In the genomic region with DNA sequence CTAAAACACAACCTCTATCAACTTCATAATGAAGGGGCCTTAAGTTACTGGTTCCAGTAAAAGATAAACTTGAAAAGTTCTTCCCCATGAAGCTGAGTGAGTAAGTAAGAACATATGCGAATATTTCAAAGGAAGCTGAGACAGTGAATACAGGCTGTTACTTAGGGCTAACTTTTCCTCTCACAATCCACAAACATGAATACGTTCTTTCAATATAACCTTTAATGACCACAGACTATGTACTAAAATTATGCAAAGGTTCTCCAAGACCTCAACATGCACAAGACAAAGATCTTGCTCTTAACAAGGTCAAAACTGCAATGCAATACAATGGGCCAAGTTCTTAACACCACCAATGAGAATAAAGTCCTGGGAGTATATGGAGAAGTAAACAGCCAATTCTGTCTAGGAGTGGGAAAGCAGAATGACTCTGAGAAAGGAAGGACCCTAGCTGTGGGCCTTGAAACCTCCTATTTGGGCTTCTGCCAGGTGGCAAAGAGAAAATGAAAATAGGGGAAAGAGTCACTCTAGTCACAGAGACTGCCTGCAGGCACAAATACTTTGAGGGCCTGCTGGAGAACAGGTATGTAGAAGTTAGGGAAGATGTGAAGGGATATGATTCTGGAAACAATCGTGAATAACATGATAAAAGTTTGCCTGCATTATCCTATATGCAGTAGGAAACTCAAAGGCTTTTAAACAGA, we compare ENCODE assay signal across 8 cellular contexts. TPM values are rescaled to one million over a fixed set of nuclear protein-coding genes. Genes with fewer than 3 reads are reported as not detected.
DNase-seq lines count a peak whose midpoint lies in the region; ATAC-seq and TF ChIP-seq lines count a peak whose summit lies in the region.

No MANE protein-coding gene starts in this region.

- CTCF ChIA-PET in activated CD8-positive, alpha-beta T cell treated with anti-CD3 and anti-CD28 coated beads, Interleukin-2, amount 10 ng/mL, durations not matched to agents 7 days and 5 days (lab: Charles Lee): interaction anchor here (1.1 to 1.8 kb wide), 3 partner anchors 12 to 36 kb away, joined by 3 to 6 read pairs (median 4); no protein-coding TSS in a partner anchor

- no peak overlapping the region for H3K27ac Mint-ChIP-seq in stimulated activated naive CD8-positive, alpha-beta T cell treated with anti-CD3 and anti-CD28 coated beads, Interleukin-15, amount 100 ng/mL, for 72 hours
- no peak overlapping the region for H3K27ac Mint-ChIP-seq in activated CD8-positive, alpha-beta T cell treated with anti-CD3 and anti-CD28 coated beads, Interleukin-2, amount 10 ng/mL, durations not matched to agents 7 days and 5 days

- peaks cover 48% of the 10 kb centered on the region for H3K4me1 Mint-ChIP-seq in stimulated activated naive CD8-positive, alpha-beta T cell treated with anti-CD3 and anti-CD28 coated beads, Interleukin-15, amount 100 ng/mL, for 72 hours
- peaks cover 34% of the 10 kb centered on the region for H3K4me1 Mint-ChIP-seq in activated CD8-positive, alpha-beta T cell treated with anti-CD3 and anti-CD28 coated beads, Interleukin-2, amount 10 ng/mL, durations not matched to agents 7 days and 5 days (ENCODE audit: low read depth)

- no peak for TF ChIP-seq POLR2A in lower leg skin (IDR thresholded peaks at IDR 0.05)

- no peak for TF ChIP-seq CTCF in lower leg skin (IDR thresholded peaks at IDR 0.05)

- POLR2A ChIA-PET in activated CD8-positive, alpha-beta T cell treated with anti-CD3 and anti-CD28 coated beads, Interleukin-2, amount 10 ng/mL, durations not matched to agents 7 days and 5 days (lab: Charles Lee): no interaction called here

- peaks cover 7 to 16% of the 10 kb centered on the region in 2 donors for H3K9me3 Mint-ChIP-seq in stimulated activated naive CD8-positive, alpha-beta T cell treated with anti-CD3 and anti-CD28 coated beads, Interleukin-15, amount 100 ng/mL, for 72 hours
- peaks cover 11% of the 10 kb centered on the region for H3K9me3 Mint-ChIP-seq in activated CD8-positive, alpha-beta T cell treated with anti-CD3 and anti-CD28 coated beads, Interleukin-2, amount 10 ng/mL, durations not matched to agents 7 days and 5 days (ENCODE audit: insufficient read depth)

- no peaks in the 10 kb centered on the region for H3K27me3 Mint-ChIP-seq in stimulated activated naive CD8-positive, alpha-beta T cell treated with anti-CD3 and anti-CD28 coated beads, Interleukin-15, amount 100 ng/mL, for 72 hours
- H3K27me3 Mint-ChIP-seq in activated CD8-positive, alpha-beta T cell treated with anti-CD3 and anti-CD28 coated beads, Interleukin-2, amount 10 ng/mL, durations not matched to agents 7 days and 5 days (ENCODE audit: low read depth): no peaks in the 10 kb centered on the region

- intact Hi-C loops in lower leg skin (cut with DNase I; ENCODE audit: low total_unique reads): no loop called here

- peaks cover 51% of the 10 kb centered on the region for H3K36me3 Mint-ChIP-seq in activated CD8-positive, alpha-beta T cell treated with anti-CD3 and anti-CD28 coated beads, Interleukin-2, amount 10 ng/mL, durations not matched to agents 7 days and 5 days (ENCODE audit: low read depth)

- ATAC-seq in stimulated activated naive CD8-positive, alpha-beta T cell treated with anti-CD3 and anti-CD28 coated beads, Interleukin-15, Interleukin-2, amounts not matched to agents 100 U/mL and 50 U/mL, for 24 hours: peak; percentile 19
- ATAC-seq in stimulated activated naive CD8-positive, alpha-beta T cell treated with anti-CD3 and anti-CD28 coated beads, Interleukin-15, amount 100 ng/mL, for 72 hours: no peak
- ATAC-seq in HG03045 (IDR thresholded peaks at IDR 0.05; ENCODE audit: unreplicated experiment): peak; percentile 77
- peak; percentile 44 for ATAC-seq in activated CD8-positive, alpha-beta T cell treated with anti-CD3 and anti-CD28 coated beads, Interleukin-2, amount 10 ng/mL, durations not matched to agents 7 days and 5 days

- 45 to 60% methylated on average over 3 of the region's 3 CpGs for WGBS in lower leg skin, 2 donors

- no peak overlapping the region for H3K4me3 ChIP-seq in lower leg skin (ENCODE audit: low read depth, poor library complexity, severe bottlenecking)

- H3K4me3 Mint-ChIP-seq in stimulated activated naive CD8-positive, alpha-beta T cell treated with anti-CD3 and anti-CD28 coated beads, Interleukin-15, amount 100 ng/mL, for 72 hours: peak overlapping the region in 1 of 2 donors; percentile 6
- no peak overlapping the region for H3K4me3 Mint-ChIP-seq in activated CD8-positive, alpha-beta T cell treated with anti-CD3 and anti-CD28 coated beads, Interleukin-2, amount 10 ng/mL, durations not matched to agents 7 days and 5 days

- no peak for DNase-seq in stimulated activated naive CD8-positive, alpha-beta T cell treated with anti-CD3 and anti-CD28 coated beads, Interleukin-15, Interleukin-2, amounts not matched to agents 100 U/mL and 50 U/mL, for 24 hours
- DNase-seq in stimulated activated naive CD8-positive, alpha-beta T cell treated with anti-CD3 and anti-CD28 coated beads, Interleukin-15, amount 100 ng/mL, for 72 hours: no peak
- no peak for DNase-seq in activated CD8-positive, alpha-beta T cell treated with anti-CD3 and anti-CD28 coated beads, Interleukin-2, amount 10 ng/mL, durations not matched to agents 7 days and 5 days
- no peak for DNase-seq in activated CD4-positive, CD25-positive, alpha-beta regulatory T cell treated with anti-CD3 and anti-CD28 coated beads, Interleukin-2, amount 50 U/mL, for 72 hours
- no peak for DNase-seq in NCI-H146 treated with DMSO at 0.1 percent for 48 hours (lab: John Stamatoyannopoulos, UW; ENCODE audit: unreplicated experiment)
- DNase-seq in kidney glomerular epithelial cell (lab: John Stamatoyannopoulos, UW): no peak
- DNase-seq in lower leg skin (ENCODE audit: low spot score in 2 of 2): no peak

RNA-seq across cellular contexts. Expression of a gene that starts 43.7 kb away (rescaled TPM):
- total RNA-seq in activated CD8-positive, alpha-beta T cell treated with anti-CD3 and anti-CD28 coated beads, Interleukin-2, amount 10 ng/mL, durations not matched to agents 7 days and 5 days: 10 to 100 TPM; 73.0 to 83.0 TPM
- 10 to 100 TPM; 21.9 to 40.3 (median 23.7) TPM for total RNA-seq in lower leg skin
